In genomic region chr5:151675956-151676712, GRCh38 we compare ENCODE assay signal across 2 cellular contexts.
TF ChIP-seq lines count a peak whose summit lies in the region.

No MANE protein-coding gene starts in this region.

TF ChIP-seq in liver, 16 proteins besides CTCF, POLR2A, EP300 and RAD21:
- TF ChIP-seq HNF4A (conservative IDR thresholded peaks at IDR 0.05), result no peak
- TF ChIP-seq ATF3 (IDR thresholded peaks at IDR 0.05), result no peak
- TF ChIP-seq MAX (IDR thresholded peaks at IDR 0.05), result no peak
- TF ChIP-seq HNF4G (IDR thresholded peaks at IDR 0.05), result no peak
- no peak for TF ChIP-seq SP1 (IDR thresholded peaks at IDR 0.05)
- no peak for TF ChIP-seq JUND (IDR thresholded peaks at IDR 0.05)
- TF ChIP-seq REST (IDR thresholded peaks at IDR 0.05), result no peak
- TF ChIP-seq TAF1 (conservative IDR thresholded peaks at IDR 0.05), result no peak
- no peak for TF ChIP-seq FOXA1 (IDR thresholded peaks at IDR 0.05)
- TF ChIP-seq EGR1 (IDR thresholded peaks at IDR 0.05; ENCODE audit: low read depth in 2 of 2), result no peak
- TF ChIP-seq ZBTB33 (IDR thresholded peaks at IDR 0.05), result no peak
- no peak for TF ChIP-seq GABPA (IDR thresholded peaks at IDR 0.05 in 1 of 2, conservative IDR thresholded peaks at IDR 0.05 in 1 of 2)
- TF ChIP-seq NR2F2 (IDR thresholded peaks at IDR 0.05), result no peak

TF ChIP-seq in HepG2, 621 proteins besides CTCF, POLR2A, EP300 and RAD21:
- TF ChIP-seq CCDC6 (CRISPR knock-in tag; IDR thresholded peaks at IDR 0.05) (no peak), MED1 (CRISPR knock-in tag; IDR thresholded peaks at IDR 0.05) (no peak), PRPF4 (IDR thresholded peaks at IDR 0.05; ENCODE audit: low read depth, low read length, poor library complexity, severe bottlenecking) (no peak), YEATS2 (CRISPR knock-in tag; IDR thresholded peaks at IDR 0.05; ENCODE audit: borderline replicate concordance) (no peak), CREM (IDR thresholded peaks at IDR 0.05) (no peak), CREM (CRISPR knock-in tag; IDR thresholded peaks at IDR 0.05) (no peak), REXO4 (CRISPR knock-in tag; IDR thresholded peaks at IDR 0.05; ENCODE audit: borderline replicate concordance) (no peak), TCF12 (IDR thresholded peaks at IDR 0.05) (no peak), TCF12 (CRISPR knock-in tag; IDR thresholded peaks at IDR 0.05) (no peak), THRA (CRISPR knock-in tag; IDR thresholded peaks at IDR 0.05; ENCODE audit: borderline replicate concordance) (no peak), ZNF510 (CRISPR knock-in tag; IDR thresholded peaks at IDR 0.05; ENCODE audit: low read depth) (no peak), WIZ (CRISPR knock-in tag; IDR thresholded peaks at IDR 0.05) (no peak)
